ENCODE assay signal across 8 cellular contexts in genomic region chr17:42536048-42536371, GRCh38.
DNase-seq lines count a peak whose midpoint lies in the region; ATAC-seq, FAIRE-seq and TF ChIP-seq lines count a peak whose summit lies in the region.

Gene NAGLU, plus strand, starts transcription at chr17:42536241. Its CDS starts 32 bp downstream, at chr17:42536273.

- ATAC-seq in GM21515 (IDR thresholded peaks at IDR 0.05; ENCODE audit: unreplicated experiment), result peak; percentile 77

- no peaks in the 10 kb centered on the region for H3K9me3 ChIP-seq in mucosa of rectum (ENCODE audit: control insufficient read depth in 2 of 2, low read length in 2 of 2)

- DNase-seq in D721Med (ENCODE audit: insufficient read length, low spot score) (peak; percentile 99), HuH-7 (ENCODE audit: low spot score) (peak; percentile 100), OCI-M1 (lab: John Stamatoyannopoulos, UW) (peak; percentile 95), activated T-cell treated with anti-CD3 and anti-CD28 coated beads for 48 hours (ENCODE audit: low read depth) (peak; percentile 87), epithelial cell of prostate (ENCODE audit: low read depth, low spot score) (no peak)
- DNase-seq in stimulated activated CD8-positive, alpha-beta memory T cell treated with anti-CD3 and anti-CD28 coated beads, Interleukin-4, amount 100 ng/mL, for 48 hours, result peak; percentile 92

- H3K27me3 ChIP-seq in mucosa of rectum (ENCODE audit: control insufficient read depth in 2 of 2, insufficient read depth in 2 of 2, low read length in 2 of 2), result no peaks in the 10 kb centered on the region

- no peak for TF ChIP-seq CTCF in D721Med (IDR thresholded peaks at IDR 0.05; ENCODE audit: insufficient read depth, missing control alignments)

- H3K27ac ChIP-seq in epithelial cell of prostate (peak within 1 kb of the TSS; percentile 57), mucosa of rectum (ENCODE audit: low read depth in 2 of 2, low read length in 2 of 2) (peak within 1 kb of the TSS; percentile 87 to 90)

- H3K4me1 ChIP-seq in mucosa of rectum (ENCODE audit: control insufficient read depth in 2 of 2, insufficient read depth in 2 of 2, low read length in 2 of 2), result peaks cover 13 to 29% of the 10 kb centered on the region in 2 donors

- peak within 1 kb of the TSS; percentile 80 to 87 for H3K9ac ChIP-seq in mucosa of rectum (ENCODE audit: low read depth in 1 of 2, low read length in 2 of 2)

- peaks cover 8 to 16% of the 10 kb centered on the region in 2 donors for H3K36me3 ChIP-seq in mucosa of rectum (ENCODE audit: control insufficient read depth in 2 of 2, insufficient read depth in 2 of 2, low read length in 2 of 2)

- no peak for FAIRE-seq in D721Med (lab: Jason Lieb, UNC)

- peak within 1 kb of the TSS; percentile 80 to 91 for H3K4me3 ChIP-seq in mucosa of rectum (ENCODE audit: low read length in 2 of 2)
